ENCODE assay signal across 18 cellular contexts in the genomic region with DNA sequence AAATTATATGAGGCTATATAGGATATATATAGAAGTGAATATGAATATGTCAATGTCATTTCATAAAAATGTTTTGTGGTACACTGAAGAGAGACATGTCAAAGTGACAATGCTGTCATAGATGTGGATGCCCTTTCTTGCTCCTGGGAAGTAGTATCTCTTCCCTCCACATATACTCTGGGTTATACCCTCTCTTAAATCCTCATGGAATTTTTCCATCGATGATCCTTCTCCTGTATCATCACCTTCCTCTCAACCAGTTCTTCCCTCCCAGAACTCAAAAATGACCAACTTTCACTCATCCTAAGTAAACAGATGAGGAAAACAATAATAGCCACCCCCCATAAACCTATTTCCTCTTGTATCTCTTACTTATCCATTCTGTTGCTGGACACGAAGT.
A peak's percentile ranks its signal among the peaks of the same experiment; 100 is the strongest.
DNase-seq lines count a peak whose midpoint lies in the region; ATAC-seq lines count a peak whose summit lies in the region.
"Had no signal": no experiment of that assay in that cellular context is flagged by ENCODE, and none has a peak within 500 bp of the region (broad histone marks: within the 10 kb centered on the region; RNA-seq: fewer than 3 reads in every experiment).

No MANE protein-coding gene starts in this region.

- peak overlapping the region; percentile 82; the same call in 1 of the 2 replicates for H2AFZ ChIP-seq in GM23248

- H3K9me2 ChIP-seq in GM23248 (ENCODE audit: insufficient read depth): no peaks in the 10 kb centered on the region

- H3K79me2 ChIP-seq in GM23248 (ENCODE audit: insufficient read depth): no peaks in the 10 kb centered on the region

- H3K27me3 ChIP-seq in GM23248 (replicated peaks; ENCODE audit: insufficient read depth): no peaks in the 10 kb centered on the region
- H3K27me3 ChIP-seq: BLaER1 treated with 17β-estradiol and CSF1 and Interleukin-3, amounts not matched to agents 10 nM and 100 nM had no signal

- no peaks in the 10 kb centered on the region for H3K36me3 Mint-ChIP-seq in natural killer cell treated with Interleukin-12 subunit alpha and Interleukin-12 subunit beta and Interleukin-15 and Interleukin-18, amount 100 ng/mL, for 72 hours
- H3K36me3 Mint-ChIP-seq in activated CD4-positive, alpha-beta memory T cell treated with anti-CD3 and anti-CD28 coated beads, Interleukin-2, amount 10 ng/mL, durations not matched to agents 7 days and 5 days (ENCODE audit: low read depth): no peaks in the 10 kb centered on the region
- H3K36me3 Mint-ChIP-seq: CD8-positive, alpha-beta T cell had no signal

- no peaks in the 10 kb centered on the region for H3K4me1 Mint-ChIP-seq in natural killer cell treated with Interleukin-12 subunit alpha and Interleukin-12 subunit beta and Interleukin-15 and Interleukin-18, amount 100 ng/mL, for 72 hours (ENCODE audit: low read depth in 2 of 2)
- H3K4me1 Mint-ChIP-seq in activated CD4-positive, alpha-beta memory T cell treated with anti-CD3 and anti-CD28 coated beads, Interleukin-2, amount 10 ng/mL, durations not matched to agents 7 days and 5 days: no peaks in the 10 kb centered on the region

- WGBS in GM23248 (ENCODE audit: low coverage in 1 of 2, low lambda C conversion rate in 2 of 2, missing lambda C conversion rate in 2 of 2), 2 experiments: 92 to 94% methylated on average over 2 of the region's 2 CpGs

- H3K9me3 Mint-ChIP-seq in natural killer cell treated with Interleukin-12 subunit alpha and Interleukin-12 subunit beta and Interleukin-15 and Interleukin-18, amount 100 ng/mL, for 72 hours: no peaks in the 10 kb centered on the region
- H3K9me3 Mint-ChIP-seq in activated CD4-positive, alpha-beta memory T cell treated with anti-CD3 and anti-CD28 coated beads, Interleukin-2, amount 10 ng/mL, durations not matched to agents 7 days and 5 days: no peaks in the 10 kb centered on the region
- H3K9me3 Mint-ChIP-seq: CD8-positive, alpha-beta T cell; HFFc6 had no signal

- H3K9me3 ChIP-seq in GM23248 (ENCODE audit: low read depth): no peaks in the 10 kb centered on the region
- H3K9me3 ChIP-seq: BLaER1 treated with 17β-estradiol and CSF1 and Interleukin-3, amounts not matched to agents 10 nM and 100 nM had no signal

- H3K9ac ChIP-seq in GM23248: no peak overlapping the region
- H3K9ac ChIP-seq: BLaER1 treated with 17β-estradiol and CSF1 and Interleukin-3, amounts not matched to agents 10 nM and 100 nM had no signal

- DNase-seq in GM23248: no peak
- DNase-seq in medulla oblongata (ENCODE audit: extremely low spot score): peak; percentile 48
- DNase-seq in superior temporal gyrus (ENCODE audit: extremely low spot score): peak; percentile 74
- DNase-seq in natural killer cell treated with Interleukin-12 subunit alpha and Interleukin-12 subunit beta and Interleukin-15 and Interleukin-18, amount 100 ng/mL, for 72 hours (ENCODE audit: low spot score): no peak
- DNase-seq in activated CD4-positive, alpha-beta memory T cell treated with anti-CD3 and anti-CD28 coated beads, Interleukin-2, amount 10 ng/mL, durations not matched to agents 7 days and 5 days: no peak
- DNase-seq in stimulated activated CD8-positive, alpha-beta memory T cell treated with anti-CD3 and anti-CD28 coated beads, Interleukin-4, amount 100 ng/mL, for 48 hours: no peak
- DNase-seq: Calu3; CD8-positive, alpha-beta T cell; HFFc6; KBM-7; NCI-H1417 treated with DMSO at 0.1 percent for 48 hours; NCI-H187 treated with DMSO at 0.1 percent for 48 hours; NCI-H345; NCI-H526 had no signal

- CTCF ChIA-PET in activated CD4-positive, alpha-beta memory T cell treated with anti-CD3 and anti-CD28 coated beads, Interleukin-2, amount 10 ng/mL, durations not matched to agents 7 days and 5 days (lab: Charles Lee): no interaction called here

- ATAC-seq in natural killer cell treated with Interleukin-12 subunit alpha and Interleukin-12 subunit beta and Interleukin-15 and Interleukin-18, amount 100 ng/mL, for 72 hours: no peak
- ATAC-seq: CD8-positive, alpha-beta T cell; HepG2; Panc1 had no signal

- H3K4me3 Mint-ChIP-seq in natural killer cell treated with Interleukin-12 subunit alpha and Interleukin-12 subunit beta and Interleukin-15 and Interleukin-18, amount 100 ng/mL, for 72 hours: no peak overlapping the region
- no peak overlapping the region for H3K4me3 Mint-ChIP-seq in activated CD4-positive, alpha-beta memory T cell treated with anti-CD3 and anti-CD28 coated beads, Interleukin-2, amount 10 ng/mL, durations not matched to agents 7 days and 5 days
- H3K4me3 Mint-ChIP-seq: CD8-positive, alpha-beta T cell had no signal

- peaks cover 46% of the 10 kb centered on the region for H3K4me1 ChIP-seq in GM23248 (ENCODE audit: insufficient read depth)

- no peak overlapping the region for H3K27ac Mint-ChIP-seq in natural killer cell treated with Interleukin-12 subunit alpha and Interleukin-12 subunit beta and Interleukin-15 and Interleukin-18, amount 100 ng/mL, for 72 hours
- no peak overlapping the region for H3K27ac Mint-ChIP-seq in activated CD4-positive, alpha-beta memory T cell treated with anti-CD3 and anti-CD28 coated beads, Interleukin-2, amount 10 ng/mL, durations not matched to agents 7 days and 5 days
- H3K27ac Mint-ChIP-seq: CD8-positive, alpha-beta T cell had no signal

- H3K4me3 ChIP-seq in GM23248: no peak overlapping the region
- H3K4me3 ChIP-seq: BLaER1 treated with 17β-estradiol and CSF1 and Interleukin-3, amounts not matched to agents 10 nM and 100 nM had no signal

- no peaks in the 10 kb centered on the region for H3K27me3 Mint-ChIP-seq in natural killer cell treated with Interleukin-12 subunit alpha and Interleukin-12 subunit beta and Interleukin-15 and Interleukin-18, amount 100 ng/mL, for 72 hours
- H3K27me3 Mint-ChIP-seq in activated CD4-positive, alpha-beta memory T cell treated with anti-CD3 and anti-CD28 coated beads, Interleukin-2, amount 10 ng/mL, durations not matched to agents 7 days and 5 days: no peaks in the 10 kb centered on the region

- POLR2A ChIA-PET in activated CD4-positive, alpha-beta memory T cell treated with anti-CD3 and anti-CD28 coated beads, Interleukin-2, amount 10 ng/mL, durations not matched to agents 7 days and 5 days (lab: Charles Lee): no interaction called here

- in situ Hi-C loops in GM23248 (cut with MboI): loop anchor here (10.0 to 25.0 kb wide), 3 partner anchors 113 to 506 kb away; no protein-coding TSS in a partner anchor

- H4K20me1 ChIP-seq in GM23248 (ENCODE audit: insufficient read depth): no peaks in the 10 kb centered on the region
- H4K20me1 ChIP-seq: BLaER1 treated with 17β-estradiol and CSF1 and Interleukin-3, amounts not matched to agents 10 nM and 100 nM had no signal

- H3K36me3 ChIP-seq in GM23248 (ENCODE audit: low read depth): no peaks in the 10 kb centered on the region
- H3K36me3 ChIP-seq: BLaER1 treated with 17β-estradiol and CSF1 and Interleukin-3, amounts not matched to agents 10 nM and 100 nM had no signal

- H3F3A ChIP-seq in GM23248 (ENCODE audit: insufficient read depth): peaks cover 19% of the 10 kb centered on the region

- H3K4me2 ChIP-seq in GM23248 (ENCODE audit: unreplicated experiment): no peak overlapping the region

- H3K27ac ChIP-seq in GM23248: no peak overlapping the region
- H3K27ac ChIP-seq in angular gyrus (ENCODE audit: low read depth, low read length): peak overlapping the region; percentile 72

Comparison
In these comparisons a context has a peak if more than half of its experiments do, and no peak if none do; other contexts are left out.
1. DNase-seq: peak in medulla oblongata (single experiment) and superior temporal gyrus (single experiment); none in GM23248 (single experiment), natural killer cell treated with Interleukin-12 subunit alpha and Interleukin-12 subunit beta and Interleukin-15 and Interleukin-18, amount 100 ng/mL, for 72 hours (single experiment), activated CD4-positive, alpha-beta memory T cell treated with anti-CD3 and anti-CD28 coated beads, Interleukin-2, amount 10 ng/mL, durations not matched to agents 7 days and 5 days (single experiment) and stimulated activated CD8-positive, alpha-beta memory T cell treated with anti-CD3 and anti-CD28 coated beads, Interleukin-4, amount 100 ng/mL, for 48 hours (single experiment).